In the genomic region with DNA sequence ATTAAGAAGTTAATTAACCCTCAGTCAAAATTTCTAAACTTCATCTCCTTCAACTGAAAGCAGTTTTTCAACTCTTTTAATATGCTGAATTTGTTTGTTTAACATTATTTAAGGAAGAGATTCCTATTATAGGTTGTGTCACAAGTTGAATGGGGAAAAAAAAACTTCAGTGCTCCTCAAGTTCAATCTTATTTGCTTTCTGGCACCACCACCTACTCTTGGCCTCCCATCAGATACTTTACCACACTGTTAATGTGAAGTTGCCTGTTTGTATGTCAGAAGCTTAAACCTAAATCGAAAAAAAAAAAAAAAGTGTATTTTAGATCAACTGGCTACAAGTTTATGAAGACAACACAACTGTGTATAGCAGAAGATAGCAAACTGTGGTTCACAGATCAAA, we compare ENCODE assay signal across 6 cellular contexts. TPM values are rescaled to one million over a fixed set of nuclear protein-coding genes. Genes with fewer than 3 reads are reported as not detected.
"Had no signal": no experiment of that assay in that cellular context is flagged by ENCODE, and none has a peak within 500 bp of the region (broad histone marks: within the 10 kb centered on the region; RNA-seq: fewer than 3 reads in every experiment).

No MANE protein-coding gene starts in this region.

- DNase-seq: H9, HCEC 1CT, IMR-90 had no signal

- H3K4me2 ChIP-seq: GM23338 had no signal

- H3K4me3 ChIP-seq: GM23338, K562 had no signal

- ATAC-seq: GM23338, K562 had no signal

- H2AFZ ChIP-seq: GM23338 had no signal

RNA-seq across cellular contexts. Expression of a gene that starts 4.1 kb away (rescaled TPM):
- total RNA-seq: HT-29 had no signal
